ENCODE assay signal across 24 cellular contexts in genomic region chr4:27315625-27316024, GRCh38.
"Had no signal": no experiment of that assay in that cellular context is flagged by ENCODE, and none has a peak within 500 bp of the region (broad histone marks: within the 10 kb centered on the region; RNA-seq: fewer than 3 reads in every experiment).

No MANE protein-coding gene starts in this region.

- H3K4me3 ChIP-seq: esophagus squamous epithelium, gastrocnemius medialis, heart right ventricle, lower lobe of right lung had no signal

- H3K9me3 ChIP-seq: esophagus squamous epithelium, gastrocnemius medialis, heart right ventricle, lower lobe of right lung had no signal

- H3K27ac ChIP-seq: epithelial cell of prostate, esophagus squamous epithelium, gastrocnemius medialis, heart right ventricle, lower lobe of right lung had no signal

- DNase-seq: cortex of kidney; effector CD8-positive, alpha-beta T cell; effector memory CD8-positive, alpha-beta T cell; endodermal cell; erythroblast; esophagus squamous epithelium; foreskin fibroblast; foreskin melanocyte; gastrocnemius medialis; glutamatergic neuron; head of caudate nucleus; heart right ventricle; hippocampal formation; left cardiac atrium; left ventricle myocardium superior; lower lobe of right lung; mesenchymal stem cell; naive thymus-derived CD4-positive, alpha-beta T cell had no signal

- ATAC-seq: effector memory CD8-positive, alpha-beta T cell; esophagus mucosa; gastrocnemius medialis; heart right ventricle; left cardiac atrium; left lobe of liver; left ventricle myocardium superior; lower lobe of right lung; naive thymus-derived CD4-positive, alpha-beta T cell had no signal

- H3K27me3 ChIP-seq: esophagus squamous epithelium, gastrocnemius medialis had no signal

- FAIRE-seq: endometrium, islet of Langerhans, keratinocyte had no signal

- H3K4me1 ChIP-seq: esophagus squamous epithelium, gastrocnemius medialis, heart right ventricle, lower lobe of right lung had no signal

- H3K36me3 ChIP-seq: esophagus squamous epithelium, gastrocnemius medialis, heart right ventricle, lower lobe of right lung had no signal
